Comparison of ENCODE assay signal across 19 cellular contexts in genomic region chr1:40758578-40759343, GRCh38. TPM values are rescaled to one million over a fixed set of nuclear protein-coding genes. Genes with fewer than 3 reads are reported as not detected.
A peak's percentile ranks its signal among the peaks of the same experiment; 100 is the strongest.
DNase-seq lines count a peak whose midpoint lies in the region; ATAC-seq and TF ChIP-seq lines count a peak whose summit lies in the region.
"Had no signal": no experiment of that assay in that cellular context is flagged by ENCODE, and none has a peak within 500 bp of the region (broad histone marks: within the 10 kb centered on the region; RNA-seq: fewer than 3 reads in every experiment).

No MANE protein-coding gene starts in this region.

- DNase-seq in T-helper 17 cell (no peak), NCI-H82 treated with DMSO at 0.1 percent for 48 hours (lab: John Stamatoyannopoulos, UW; ENCODE audit: unreplicated experiment) (no peak), COLO668 (lab: John Stamatoyannopoulos, UW; ENCODE audit: unreplicated experiment) (no peak)
- DNase-seq in activated naive CD4-positive, alpha-beta T cell treated with Interleukin-2 at 50 U/mL for 16 hours, result no peak
- DNase-seq: C1 segment of cervical spinal cord, DMS79 treated with DMSO at 0.1 percent for 48 hours, HFFc6, Karpas-422, NCI-H1048, NCI-H1436, NCI-H2029, NCI-H2171, NCI-H526, Peyer's patch had no signal

- H3K9me3 ChIP-seq in T-helper 17 cell (ENCODE audit: control insufficient read depth, low read length, poor library complexity, severe bottlenecking) (no peaks in the 10 kb centered on the region), gastroesophageal sphincter (no peaks in the 10 kb centered on the region), muscle layer of colon (ENCODE audit: low read length) (no peaks in the 10 kb centered on the region), stomach smooth muscle (ENCODE audit: control insufficient read depth in 2 of 2, low read length in 2 of 2) (no peaks in the 10 kb centered on the region)
- H3K9me3 ChIP-seq: Peyer's patch had no signal

- no peak overlapping the region for H3K4me3 Mint-ChIP-seq in T-helper 17 cell
- H3K4me3 Mint-ChIP-seq: HFFc6, IgD-negative memory B cell had no signal

- H3K27ac ChIP-seq in gastroesophageal sphincter (peak overlapping the region; percentile 64 to 87 (median 81)), muscle layer of colon (ENCODE audit: low read depth, low read length) (peak overlapping the region; percentile 65), stomach smooth muscle (ENCODE audit: low read length) (peak overlapping the region; percentile 55)
- H3K27ac ChIP-seq: Peyer's patch had no signal

- H3K27me3 ChIP-seq in gastroesophageal sphincter, result no peaks in the 10 kb centered on the region
- H3K27me3 ChIP-seq in muscle layer of colon (ENCODE audit: control insufficient read depth in 1 of 2, insufficient read depth in 2 of 2, low read length in 2 of 2), result no peaks in the 10 kb centered on the region
- no peaks in the 10 kb centered on the region for H3K27me3 ChIP-seq in stomach smooth muscle (ENCODE audit: control insufficient read depth in 1 of 2, insufficient read depth in 2 of 2, low read length in 2 of 2)
- H3K27me3 ChIP-seq: Peyer's patch had no signal

- H3K4me1 Mint-ChIP-seq in T-helper 17 cell, result peaks cover 22% of the 10 kb centered on the region

- no peak for TF ChIP-seq POLR2A in gastroesophageal sphincter (IDR thresholded peaks at IDR 0.05)

- ATAC-seq in T-helper 17 cell (no peak), gastroesophageal sphincter (peak; percentile 61)

- no peaks in the 10 kb centered on the region for H3K27me3 Mint-ChIP-seq in T-helper 17 cell
- H3K27me3 Mint-ChIP-seq: IgD-negative memory B cell had no signal

- H3K36me3 ChIP-seq in gastroesophageal sphincter, result peaks cover 0 to 95% of the 10 kb centered on the region in 2 donors
- H3K36me3 ChIP-seq in muscle layer of colon (ENCODE audit: insufficient read depth, low read length), result peaks cover 82% of the 10 kb centered on the region
- H3K36me3 ChIP-seq in stomach smooth muscle (ENCODE audit: control insufficient read depth in 2 of 2, insufficient read depth in 2 of 2, low read length in 2 of 2), result peaks cover 54 to 71% of the 10 kb centered on the region in 2 donors

- H3K9ac ChIP-seq in muscle layer of colon (ENCODE audit: low read length), result peak overlapping the region; percentile 23
- H3K9ac ChIP-seq in stomach smooth muscle (ENCODE audit: low read length in 2 of 2), result peak overlapping the region in 1 of 2 donors; percentile 13

- peaks cover 9% of the 10 kb centered on the region for H3K36me3 Mint-ChIP-seq in T-helper 17 cell (ENCODE audit: low read depth)

- 24 to 74% methylated on average over 3 to 6 of the region's 6 CpGs for WGBS in gastroesophageal sphincter (ENCODE audit: low coverage in 1 of 2), 2 donors

- H3K4me3 ChIP-seq in gastroesophageal sphincter, result no peak overlapping the region
- no peak overlapping the region for H3K4me3 ChIP-seq in muscle layer of colon (ENCODE audit: low read depth in 1 of 2, low read length in 2 of 2)
- H3K4me3 ChIP-seq in stomach smooth muscle (ENCODE audit: low read length in 2 of 2), result no peak overlapping the region
- H3K4me3 ChIP-seq: Peyer's patch had no signal

- H3K4me1 ChIP-seq in gastroesophageal sphincter (peaks cover 7 to 71% (median 14%) of the 10 kb centered on the region in 3 donors), muscle layer of colon (ENCODE audit: insufficient read depth, low read length) (peaks cover 24% of the 10 kb centered on the region), stomach smooth muscle (ENCODE audit: control insufficient read depth, insufficient read depth, low read length) (peaks cover 20% of the 10 kb centered on the region)
- H3K4me1 ChIP-seq: Peyer's patch had no signal

- peak overlapping the region; percentile 86 for H3K27ac Mint-ChIP-seq in T-helper 17 cell
- H3K27ac Mint-ChIP-seq: IgD-negative memory B cell had no signal

- no peak for TF ChIP-seq EP300 in gastroesophageal sphincter (IDR thresholded peaks at IDR 0.05)

- no peak for TF ChIP-seq CTCF in gastroesophageal sphincter (IDR thresholded peaks at IDR 0.05)

RNA-seq across cellular contexts. Expression of gene KCNQ4, which starts 24.8 kb away (rescaled TPM):
- total RNA-seq in T-helper 17 cell (under 1 TPM; 0.17 to 0.86 TPM), gastroesophageal sphincter (10 to 100 TPM in 3 of 4 donors, 1 to 10 TPM in 1; 6.1 to 25.5 (median 10.2) TPM)
- total RNA-seq: MCF 10A had no signal
